8 cellular contexts compared by ENCODE assay signal in the genomic region with DNA sequence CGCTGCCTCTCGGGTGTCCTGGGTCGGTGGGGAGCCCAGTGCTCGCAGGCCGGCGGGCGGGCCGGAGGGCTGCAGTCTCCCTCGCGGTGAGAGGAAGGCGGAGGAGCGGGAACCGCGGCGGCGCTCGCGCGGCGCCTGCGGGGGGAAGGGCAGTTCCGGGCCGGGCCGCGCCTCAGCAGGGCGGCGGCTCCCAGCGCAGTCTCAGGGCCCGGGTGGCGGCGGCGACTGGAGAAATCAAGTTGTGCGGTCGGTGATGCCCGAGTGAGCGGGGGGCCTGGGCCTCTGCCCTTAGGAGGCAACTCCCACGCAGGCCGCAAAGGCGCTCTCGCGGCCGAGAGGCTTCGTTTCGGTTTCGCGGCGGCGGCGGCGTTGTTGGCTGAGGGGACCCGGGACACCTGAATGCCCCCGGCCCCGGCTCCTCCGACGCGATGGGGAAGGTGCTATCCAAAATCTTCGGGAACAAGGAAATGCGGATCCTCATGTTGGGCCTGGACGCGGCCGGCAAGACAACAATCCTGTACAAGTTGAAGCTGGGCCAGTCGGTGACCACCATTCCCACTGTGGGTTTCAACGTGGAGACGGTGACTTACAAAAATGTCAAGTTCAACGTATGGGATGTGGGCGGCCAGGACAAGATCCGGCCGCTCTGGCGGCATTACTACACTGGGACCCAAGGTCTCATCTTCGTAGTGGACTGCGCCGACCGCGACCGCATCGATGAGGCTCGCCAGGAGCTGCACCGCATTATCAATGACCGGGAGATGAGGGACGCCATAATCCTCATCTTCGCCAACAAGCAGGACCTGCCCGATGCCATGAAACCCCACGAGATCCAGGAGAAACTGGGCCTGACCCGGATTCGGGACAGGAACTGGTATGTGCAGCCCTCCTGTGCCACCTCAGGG. TPM values are rescaled to one million over a fixed set of nuclear protein-coding genes. Genes with fewer than 3 reads are reported as not detected.
DNase-seq lines count a peak whose midpoint lies in the region; ATAC-seq and TF ChIP-seq lines count a peak whose summit lies in the region.

No MANE protein-coding gene starts in this region.

- TF ChIP-seq POLR2A in IMR-90 (IDR thresholded peaks at IDR 0.05; ENCODE audit: low read depth, low read length) (no peak; the same call in 1 of the 2 replicates), lower leg skin (IDR thresholded peaks at IDR 0.05) (no peak)

- H2AFZ ChIP-seq in IMR-90 (replicated peaks; ENCODE audit: low read length, poor library complexity) = peak overlapping the region; percentile 94

- H3K18ac ChIP-seq in IMR-90 (ENCODE audit: low read depth, low read length) = peak overlapping the region; percentile 48

- in situ Hi-C loops in IMR-90 (cut with MboI; ENCODE audit: low sequenced_read_pairs) = no loop called here

- peaks cover 10 to 23% of the 10 kb centered on the region in 2 experiments for H3K79me1 ChIP-seq in IMR-90 (ENCODE audit: low read depth in 1 of 2, low read length in 2 of 2)

- H3K27me3 ChIP-seq in DOHH2 (ENCODE audit: control insufficient read depth, low read length) (no peaks in the 10 kb centered on the region), IMR-90 (ENCODE audit: control insufficient read depth, insufficient read depth, low read length) (no peaks in the 10 kb centered on the region)

- peaks cover 45% of the 10 kb centered on the region for H3K4me1 ChIP-seq in DOHH2 (ENCODE audit: control insufficient read depth, low read length)
- H3K4me1 ChIP-seq in IMR-90 (ENCODE audit: control insufficient read depth, insufficient read depth, low read length) = peaks cover 4% of the 10 kb centered on the region

- peak overlapping the region; percentile 94 for H2AK5ac ChIP-seq in IMR-90 (ENCODE audit: low read depth, low read length)

- peak overlapping the region; percentile 87 for H2BK5ac ChIP-seq in IMR-90 (ENCODE audit: low read depth, low read length, poor library complexity, severe bottlenecking)

- H3K56ac ChIP-seq in IMR-90 (ENCODE audit: extremely low read depth, insufficient read depth, low read length) = peak overlapping the region; percentile 90

- H3K79me2 ChIP-seq in DOHH2 (ENCODE audit: control insufficient read depth, low read length) = peaks cover 67% of the 10 kb centered on the region

- 2% methylated on average over 52 of the region's 85 CpGs; no CpG with 5 or more reads in 1 of the 2 experiments for WGBS in IMR-90 (ENCODE audit: extremely low coverage in 2 of 2, insufficient read length in 1 of 2), 2 experiments
- WGBS in lower leg skin, 2 donors = 0 to 1% methylated on average over 32 to 76 of the region's 85 CpGs

- TF ChIP-seq CTCF in DOHH2 (IDR thresholded peaks at IDR 0.05; ENCODE audit: low read depth, low read length, poor library complexity, severe bottlenecking) = no peak
- no peak for TF ChIP-seq CTCF in IMR-90 (conservative IDR thresholded peaks at IDR 0.05; ENCODE audit: low read depth, low read length)
- no peak for TF ChIP-seq CTCF in lower leg skin (IDR thresholded peaks at IDR 0.05)

- POLR2A ChIA-PET in IMR-90 (lab: Charles Lee; ENCODE audit: unreplicated experiment) = no interaction called here

- BruUV-seq in IMR-90 (replicated peaks; lab: Mats Ljungman, UMichigan) = TSS peak; percentile 49

- ATAC-seq in GM21515 (IDR thresholded peaks at IDR 0.05; ENCODE audit: unreplicated experiment) (peak; percentile 46), IMR-90 (ENCODE audit: low read depth) (peak; percentile 55)
- peak; percentile 41 to 47 for ATAC-seq in activated CD4-positive, CD25-positive, alpha-beta regulatory T cell treated with anti-CD3 and anti-CD28 coated beads, Interleukin-2, amount 50 U/mL, for 24 hours

- H2BK20ac ChIP-seq in IMR-90 (ENCODE audit: low read depth, low read length) = no peak overlapping the region

- H4K20me1 ChIP-seq in DOHH2 (ENCODE audit: control insufficient read depth, insufficient read depth, low read depth, low read length) (peaks cover 35% of the 10 kb centered on the region), IMR-90 (ENCODE audit: insufficient read depth, low read length) (peaks cover 46% of the 10 kb centered on the region)

- peak overlapping the region; percentile 94 for H4K91ac ChIP-seq in IMR-90 (ENCODE audit: insufficient read depth, low read depth, low read length)

- H3K9me1 ChIP-seq in IMR-90 (ENCODE audit: insufficient read depth, low read length) = peaks cover 9% of the 10 kb centered on the region; the same call in 1 of the 2 replicates

- H3K14ac ChIP-seq in IMR-90 (replicated peaks; ENCODE audit: low read depth, low read length) = peak overlapping the region; percentile 97

- H3K27ac ChIP-seq in DOHH2 (ENCODE audit: low read depth, low read length) (peak overlapping the region; percentile 84), IMR-90 (ENCODE audit: insufficient read depth, low read length) (peak overlapping the region; percentile 94)

- DNase-seq in IMR-90 (no peak), cerebellum (ENCODE audit: low spot score) (peak; percentile 47), lower leg skin (ENCODE audit: low spot score in 2 of 2) (peak; percentile 65 to 94), NCI-H446 treated with DMSO at 0.1 percent for 48 hours (lab: John Stamatoyannopoulos, UW) (no peak)
- DNase-seq in stimulated activated CD8-positive, alpha-beta memory T cell treated with anti-CD3 and anti-CD28 coated beads, Interleukin-12 subunit alpha, Interleukin-12 subunit beta, amount 100 ng/mL, for 1 hour (ENCODE audit: low read depth) = peak; percentile 47

- intact Hi-C loops in IMR-90 (cut with micrococcal nuclease) = loop anchor here (1.0 to 2.0 kb wide), 3 partner anchors 79 to 107 kb away; no protein-coding TSS in a partner anchor
- intact Hi-C loops in lower leg skin (cut with DNase I; ENCODE audit: low total_unique reads) = loop anchor here (10.0 kb wide), 1 partner anchor 111 kb away; no protein-coding TSS in a partner anchor

- H3K4ac ChIP-seq in IMR-90 (ENCODE audit: low read depth, low read length) = peak overlapping the region; percentile 96

- peak overlapping the region; percentile 99 for H2AK9ac ChIP-seq in IMR-90 (replicated peaks; ENCODE audit: low read depth, low read length, poor library complexity)

- peaks cover 35% of the 10 kb centered on the region for H3F3A ChIP-seq in DOHH2 (ENCODE audit: control insufficient read depth, insufficient read depth)

- peak; percentile 27; the same call in 1 of the 2 replicates for TF ChIP-seq RAD21 in IMR-90 (IDR thresholded peaks at IDR 0.05; ENCODE audit: low read length)

- H3K23ac ChIP-seq in IMR-90 (ENCODE audit: low read depth, low read length) = peak overlapping the region; percentile 96

- H3K9me3 ChIP-seq in DOHH2 (ENCODE audit: control insufficient read depth, insufficient read depth, low read length) (no peaks in the 10 kb centered on the region), IMR-90 (ENCODE audit: control insufficient read depth, insufficient read depth, low read length) (no peaks in the 10 kb centered on the region)

- dilution Hi-C loops in IMR-90 (cut with HindIII; ENCODE audit: low sequenced_read_pairs, unreplicated experiment) = no loop called here

- H3K4me2 ChIP-seq in DOHH2 (ENCODE audit: low read length) (peak overlapping the region; percentile 66), IMR-90 (ENCODE audit: low read depth, low read length) (peak overlapping the region; percentile 85)

- peak overlapping the region; percentile 63 for H4K5ac ChIP-seq in IMR-90 (ENCODE audit: low read depth, low read length)

- H3K36me3 ChIP-seq in DOHH2 (ENCODE audit: control insufficient read depth, low read length) (peaks cover 55% of the 10 kb centered on the region), IMR-90 (ENCODE audit: control insufficient read depth, insufficient read depth, low read length) (peaks cover 5% of the 10 kb centered on the region)

- H3K4me3 ChIP-seq in DOHH2 (ENCODE audit: low read length) (peak overlapping the region; percentile 98), IMR-90 (ENCODE audit: insufficient read depth, low read depth, low read length) (peak overlapping the region; percentile 84), lower leg skin (ENCODE audit: low read depth, poor library complexity, severe bottlenecking) (peak overlapping the region; percentile 100)

- no peak overlapping the region; the same call in 1 of the 3 replicates for H2BK15ac ChIP-seq in IMR-90 (ENCODE audit: low read depth, low read length)

- peak overlapping the region; percentile 95 for H3K9ac ChIP-seq in IMR-90 (ENCODE audit: low read depth, low read length)

- H3K9me2 ChIP-seq in DOHH2 (replicated peaks; ENCODE audit: control insufficient read depth, low read length) = no peaks in the 10 kb centered on the region

- CTCF ChIA-PET in IMR-90 (lab: Yijun Ruan, JAX) = interaction anchor here (0.6 kb wide), 1 partner anchor 12 kb away, joined by 3 read pairs; no protein-coding TSS in a partner anchor

- peak overlapping the region; percentile 71 for H2BK120ac ChIP-seq in IMR-90 (ENCODE audit: low read depth, low read length)

- peak overlapping the region; percentile 85 to 88 for H4K8ac ChIP-seq in IMR-90 (ENCODE audit: low read depth in 2 of 2, low read length in 2 of 2)

TF ChIP-seq in IMR-90, 13 proteins besides CTCF, POLR2A, EP300 and RAD21:
- TF ChIP-seq USF2 (IDR thresholded peaks at IDR 0.05; ENCODE audit: low read depth, low read length) (no peak), CHD1 (IDR thresholded peaks at IDR 0.05; ENCODE audit: low read depth, low read length) (0 out of 2 replicates have a peak, but pooled peaks have one; percentile 78)

RNA-seq across cellular contexts. Expression of gene ARF6, which starts 0.7 kb away (rescaled TPM):
- total RNA-seq in IMR-90 (2012; rRNA removed) = 40.1 and 65.8 TPM in 2 replicates
- 28.8 and 32.1 TPM in 2 replicates for polyA plus RNA-seq in IMR-90 (2012; rRNA removed)
- polyA plus RNA-seq in IMR-90 (2012; cell fraction: cytosol; rRNA removed) = 22.1 and 31.2 TPM in 2 replicates
- polyA plus RNA-seq in IMR-90 (2012; cell fraction: nucleus; rRNA removed; ENCODE audit: low replicate concordance) = 16.1 and 17.6 TPM in 2 replicates
- total RNA-seq in cerebellum = 37.3 TPM
- 100 to 1,000 TPM; 102 to 128 (median 121) TPM for total RNA-seq in lower leg skin

RNA-seq across cellular contexts. Expression of gene NEMF, which starts 41.0 kb away (rescaled TPM):
- total RNA-seq in IMR-90 (2012; rRNA removed) (30.5 and 76.1 TPM in 2 replicates), cerebellum (120 TPM), lower leg skin (10 to 100 TPM; 31.3 to 95.2 (median 55.9) TPM)
- polyA plus RNA-seq in IMR-90 (2012; rRNA removed) = 19.3 and 19.5 TPM in 2 replicates
- polyA plus RNA-seq in IMR-90 (2012; cell fraction: cytosol; rRNA removed) = 0.86 and 1.4 TPM in 2 replicates
- 4.3 and 28.1 TPM in 2 replicates for polyA plus RNA-seq in IMR-90 (2012; cell fraction: nucleus; rRNA removed; ENCODE audit: low replicate concordance)

Comparison
In these comparisons a context has a peak if more than half of its experiments do, and no peak if none do; other contexts are left out.
1. DNase-seq: peak in cerebellum (single experiment), lower leg skin (2 of 2) and stimulated activated CD8-positive, alpha-beta memory T cell treated with anti-CD3 and anti-CD28 coated beads, Interleukin-12 subunit alpha, Interleukin-12 subunit beta, amount 100 ng/mL, for 1 hour (single experiment); none in IMR-90 (single experiment) and NCI-H446 treated with DMSO at 0.1 percent for 48 hours (single experiment).
2. Peak in every context shown above with its lines, with median percentiles within 50 percentile points of each other: H3K4me3 ChIP-seq and ATAC-seq.